Comparison of ENCODE assay signal across 3 cellular contexts in genomic region chr14:75685910-75686309, GRCh38.
TF ChIP-seq lines count a peak whose summit lies in the region.

No MANE protein-coding gene starts in this region.

TF ChIP-seq in liver, 16 proteins besides CTCF, POLR2A, EP300 and RAD21:
- TF ChIP-seq FOXA2 (IDR thresholded peaks at IDR 0.05) (no peak), HNF4A (conservative IDR thresholded peaks at IDR 0.05) (peak; percentile 3 to 34)

TF ChIP-seq in HepG2, 621 proteins besides CTCF, POLR2A, EP300 and RAD21:
- TF ChIP-seq ZNF275 (CRISPR knock-in tag; IDR thresholded peaks at IDR 0.05; ENCODE audit: borderline replicate concordance): no peak
- TF ChIP-seq ATF3 (CRISPR knock-in tag; IDR thresholded peaks at IDR 0.05): no peak
- no peak for TF ChIP-seq ZBTB8A (CRISPR knock-in tag; IDR thresholded peaks at IDR 0.05; ENCODE audit: borderline replicate concordance, low read depth)
- no peak for TF ChIP-seq SNRNP70 (IDR thresholded peaks at IDR 0.05; ENCODE audit: low read depth, low read length)
- TF ChIP-seq ATF7-NPFF (CRISPR knock-in tag; IDR thresholded peaks at IDR 0.05; ENCODE audit: low read depth): no peak
- TF ChIP-seq SSRP1 (CRISPR knock-in tag; IDR thresholded peaks at IDR 0.05): no peak
- TF ChIP-seq POGK (CRISPR knock-in tag; conservative IDR thresholded peaks at IDR 0.05): no peak
TF ChIP-seq in HepG2: peak in this region for 0.

TF ChIP-seq in GM12891, 5 proteins besides CTCF, POLR2A, EP300 and RAD21:
- no peak for TF ChIP-seq POU2F2 (IDR thresholded peaks at IDR 0.05; ENCODE audit: low read depth, low read length)
- TF ChIP-seq SPI1 (IDR thresholded peaks at IDR 0.05; ENCODE audit: low read depth, low read length): no peak
- no peak for TF ChIP-seq POLR2AphosphoS5 (IDR thresholded peaks at IDR 0.05; ENCODE audit: low read depth, low read length)
- no peak for TF ChIP-seq PAX5 (IDR thresholded peaks at IDR 0.05; ENCODE audit: insufficient read depth, low read length, severe bottlenecking)
- TF ChIP-seq TAF1 (IDR thresholded peaks at IDR 0.05; ENCODE audit: low read depth, low read length): no peak
TF ChIP-seq in GM12891: peak in this region for 0.
